In the genomic region with DNA sequence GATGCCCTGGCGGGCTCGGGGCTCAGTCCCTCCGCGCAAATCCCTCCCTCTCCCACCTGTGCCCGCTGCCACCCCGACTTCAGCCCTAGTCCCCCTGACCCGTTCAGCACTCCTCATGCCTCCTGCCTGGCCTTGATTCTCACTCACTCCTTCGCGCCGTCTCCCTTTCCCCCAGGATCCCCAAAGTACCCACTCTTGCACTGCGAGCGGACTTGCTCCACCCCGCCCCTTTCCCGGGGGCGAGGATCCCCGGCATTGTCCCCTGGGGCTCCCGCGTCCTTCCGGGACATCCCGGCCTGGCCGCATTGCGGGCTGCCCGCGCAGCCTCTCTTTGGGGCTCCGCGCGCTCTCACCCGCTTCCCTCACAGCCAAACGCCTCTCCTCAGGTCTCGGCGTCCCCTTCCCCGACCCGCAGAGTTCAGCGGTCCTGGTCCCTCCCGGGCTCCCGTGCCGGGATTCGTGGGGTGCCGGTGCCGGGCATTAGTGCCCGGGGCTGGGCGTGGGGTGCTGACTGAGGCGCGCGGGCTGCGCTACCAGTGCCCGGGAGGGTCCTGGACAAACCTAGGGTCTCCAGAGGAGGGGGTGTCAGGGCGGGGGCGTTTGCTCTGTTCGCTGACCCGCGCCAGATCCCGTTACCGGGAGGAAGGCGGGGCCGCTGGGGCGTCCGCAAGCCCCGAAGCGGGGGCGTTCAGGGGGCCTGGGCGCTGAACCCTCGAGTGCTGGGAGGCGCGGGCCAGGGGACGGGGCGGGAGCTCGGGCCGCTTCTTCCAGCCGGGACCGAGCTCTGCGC, we compare ENCODE assay signal across 8 cellular contexts. TPM values are rescaled to one million over a fixed set of nuclear protein-coding genes. Genes with fewer than 3 reads are reported as not detected.
DNase-seq lines count a peak whose midpoint lies in the region; ATAC-seq, FAIRE-seq and TF ChIP-seq lines count a peak whose summit lies in the region.

No MANE protein-coding gene starts in this region.

- intact Hi-C loops in Right ventricle myocardium superior (cut with DNase I): no loop called here
- intact Hi-C loops in posterior vena cava (cut with DNase I): no loop called here

- peak overlapping the region; percentile 58 to 86; a peak in 5 of 6 replicates for H3K27ac ChIP-seq in A549

- peaks cover 18% of the 10 kb centered on the region for H3K4me1 ChIP-seq in A549

- CTCF ChIA-PET in A549 (lab: Yijun Ruan, JAX): interaction anchor here (0.7 to 2.9 kb wide), 4 partner anchors 15 to 717 kb away, joined by 3 to 27 read pairs (median 6); no protein-coding TSS in a partner anchor

- ATAC-seq in A549: peak; percentile 2 to 26; a peak in 2 of 6 replicates
- peak; percentile 44 for ATAC-seq in Right ventricle myocardium superior (ENCODE audit: poor library complexity)
- no peak for ATAC-seq in HG03378 (IDR thresholded peaks at IDR 0.05; ENCODE audit: unreplicated experiment)
- ATAC-seq in HG03196 (IDR thresholded peaks at IDR 0.05; ENCODE audit: unreplicated experiment): no peak

- TF ChIP-seq EP300 in A549 (IDR thresholded peaks at IDR 0.05): no peak

- TF ChIP-seq RAD21 in A549 (conservative IDR thresholded peaks at IDR 0.05 in 1 of 2, IDR thresholded peaks at IDR 0.05 in 1 of 2): no peak

- WGBS in A549 (ENCODE audit: missing lambda C conversion rate): 59% methylated on average over 35 of the region's 72 CpGs

- FAIRE-seq in A549 (lab: Jason Lieb, UNC): no peak

- H3K4me3 ChIP-seq in A549: peak overlapping the region; percentile 60

- no peak for TF ChIP-seq POLR2A in A549 (IDR thresholded peaks at IDR 0.05; ENCODE audit: low read length)

- no peak for TF ChIP-seq CTCF in A549 (IDR thresholded peaks at IDR 0.05)

- DNase-seq in A549 (ENCODE audit: low read depth in 1 of 2, low spot score in 1 of 2) (no peak), HK-2 (ENCODE audit: unreplicated experiment) (peak; percentile 58), Right ventricle myocardium superior (peak; percentile 48), posterior vena cava (ENCODE audit: low spot score) (peak; percentile 84), H4 (ENCODE audit: low spot score) (no peak)
- DNase-seq in activated effector memory CD4-positive, alpha-beta T cell treated with Interleukin-2 at 50 U/mL for 16 hours: peak; percentile 16

- no peaks in the 10 kb centered on the region for H3K9me3 ChIP-seq in A549

- POLR2A ChIA-PET in A549 (lab: Yijun Ruan, JAX): no interaction called here

- peak overlapping the region; percentile 96 for H3K4me2 ChIP-seq in A549

TF ChIP-seq in A549, 52 proteins besides CTCF, POLR2A, EP300 and RAD21:
- no peak for TF ChIP-seq BHLHE40 (IDR thresholded peaks at IDR 0.05; ENCODE audit: low read depth, low read length)
- TF ChIP-seq ESRRA (IDR thresholded peaks at IDR 0.05; ENCODE audit: borderline replicate concordance, low read length): no peak
- TF ChIP-seq EHF (CRISPR knock-in tag; IDR thresholded peaks at IDR 0.05): no peak
- TF ChIP-seq SREBF2 (IDR thresholded peaks at IDR 0.05): no peak
- no peak for TF ChIP-seq HOXB13 (CRISPR knock-in tag; IDR thresholded peaks at IDR 0.05; ENCODE audit: low read depth)
- no peak for TF ChIP-seq FOSB (CRISPR knock-in tag; IDR thresholded peaks at IDR 0.05)

RNA-seq across cellular contexts. Expression of gene SUPT3H, which starts 45.6 kb away (rescaled TPM):
- polyA plus RNA-seq in A549 (2011; rRNA removed): 5.6 and 6.2 TPM in 2 replicates
- polyA plus RNA-seq in A549 (2012; cell fraction: cytosol; rRNA removed): 4.5 and 5.1 TPM in 2 replicates
- polyA plus RNA-seq in A549 (2012; cell fraction: nucleus; rRNA removed): 3.2 and 4.8 TPM in 2 replicates
- polyA plus RNA-seq in A549 (2017; fragmentation: RNase III; extraction: RNeasy Plus Mini Kit Qiagen cat#74134 plus additional on column Dnase treatment): 4.0 to 4.8 TPM (median 4.3 TPM) in 3 replicates
- 5.2 and 13.3 TPM in 2 replicates for polyA minus RNA-seq in A549 (2011; rRNA and poly(A)+ RNA removed)
- 3.4 TPM for total RNA-seq in Right ventricle myocardium superior
- 10 to 100 TPM in 1 of 2 donors, 1 to 10 TPM in 1; 7.9 to 10.3 TPM for total RNA-seq in posterior vena cava
- 5.9 and 7.5 TPM in 2 replicates for total RNA-seq in H4 (2014; rRNA removed; shearing (Covaris generic))

Comparison
In these comparisons a context has a peak if more than half of its experiments do, and no peak if none do; other contexts are left out.
1. ATAC-seq: peak in A549 (2 of 2) and Right ventricle myocardium superior (single experiment); none in HG03378 (single experiment) and HG03196 (single experiment).
2. DNase-seq: peak in HK-2 (single experiment), activated effector memory CD4-positive, alpha-beta T cell treated with Interleukin-2 at 50 U/mL for 16 hours (single experiment), Right ventricle myocardium superior (single experiment) and posterior vena cava (single experiment); none in A549 (0 of 2) and H4 (single experiment).